18 cellular contexts compared by ENCODE assay signal in the genomic region with DNA sequence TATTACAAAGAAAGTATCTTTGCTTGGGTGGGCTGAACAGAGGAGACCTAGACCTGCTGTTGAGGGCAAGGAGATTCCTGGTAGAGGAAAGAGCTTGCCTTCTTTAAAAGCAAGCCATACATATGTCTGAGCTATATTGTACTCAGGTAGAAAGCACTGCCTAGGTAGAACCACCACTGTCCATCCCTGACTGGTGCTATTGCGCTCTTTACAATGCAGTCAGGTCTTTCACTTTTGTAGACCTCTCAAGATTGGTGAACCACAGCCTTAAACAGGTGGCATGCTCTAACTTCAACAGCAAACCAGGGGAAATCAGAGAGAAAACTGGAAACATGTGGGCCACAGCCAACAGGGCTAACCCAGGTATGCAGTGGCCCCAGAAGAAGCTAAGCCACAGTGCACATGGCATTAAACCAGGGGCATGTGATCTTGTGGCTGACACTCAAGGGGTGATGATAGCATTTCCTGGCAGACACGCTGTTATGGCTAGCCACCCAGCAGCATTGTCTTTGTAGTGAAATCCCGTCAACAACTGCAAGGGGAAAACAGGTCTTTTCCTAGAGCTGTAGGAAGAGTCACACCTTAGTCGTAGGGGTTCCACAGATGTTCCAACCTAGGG.
DNase-seq lines count a peak whose midpoint lies in the region; ATAC-seq and TF ChIP-seq lines count a peak whose summit lies in the region.
"Had no signal": no experiment of that assay in that cellular context is flagged by ENCODE, and none has a peak within 500 bp of the region (broad histone marks: within the 10 kb centered on the region; RNA-seq: fewer than 3 reads in every experiment).

No MANE protein-coding gene starts in this region.

- no peaks in the 10 kb centered on the region for H4K20me1 ChIP-seq in MM.1S (ENCODE audit: insufficient read depth, low read length)

- no peak overlapping the region for H2AFZ ChIP-seq in MM.1S (ENCODE audit: low read length)

- H3K4me1 ChIP-seq in MM.1S (ENCODE audit: low read length) (no peaks in the 10 kb centered on the region), heart right ventricle (peaks cover 0 to 19% (median under 1%) of the 10 kb centered on the region in 9 donors), left lung (no peaks in the 10 kb centered on the region)
- H3K4me1 ChIP-seq: A549, Peyer's patch had no signal

- CTCF ChIA-PET in activated naive CD4-positive, alpha-beta T cell treated with anti-CD3 and anti-CD28 coated beads for 36 hours (lab: Charles Lee), result no interaction called here

- H3K4me2 ChIP-seq in MM.1S (ENCODE audit: low read depth, low read length), result no peak overlapping the region
- H3K4me2 ChIP-seq: A549 had no signal

- WGBS in heart right ventricle, 2 donors, result 45 to 47% methylated on average over 4 of the region's 4 CpGs

- TF ChIP-seq CTCF in MM.1S (IDR thresholded peaks at IDR 0.05; ENCODE audit: low read length) (no peak), heart right ventricle (IDR thresholded peaks at IDR 0.05) (no peak), natural killer cell (IDR thresholded peaks at IDR 0.05) (no peak), left lung (IDR thresholded peaks at IDR 0.05) (no peak)

- H3K36me3 ChIP-seq in MM.1S (replicated peaks; ENCODE audit: insufficient read depth, low read length), result no peaks in the 10 kb centered on the region
- no peaks in the 10 kb centered on the region for H3K36me3 ChIP-seq in heart right ventricle
- no peaks in the 10 kb centered on the region for H3K36me3 ChIP-seq in left lung
- H3K36me3 ChIP-seq: Peyer's patch had no signal

- H3K9me3 Mint-ChIP-seq in activated naive CD4-positive, alpha-beta T cell treated with anti-CD3 and anti-CD28 coated beads for 36 hours, result no peaks in the 10 kb centered on the region
- no peaks in the 10 kb centered on the region for H3K9me3 Mint-ChIP-seq in natural killer cell

- no peaks in the 10 kb centered on the region for H3F3A ChIP-seq in MM.1S (ENCODE audit: insufficient read depth, low read length)

- H3K79me2 ChIP-seq in MM.1S (ENCODE audit: low read length), result no peaks in the 10 kb centered on the region

- no peaks in the 10 kb centered on the region for H3K9me2 ChIP-seq in MM.1S (replicated peaks; ENCODE audit: insufficient read depth, low read length)

- H3K4me1 Mint-ChIP-seq in activated naive CD4-positive, alpha-beta T cell treated with anti-CD3 and anti-CD28 coated beads for 36 hours (ENCODE audit: low read depth), result peaks cover 5% of the 10 kb centered on the region
- peaks cover 6 to 12% of the 10 kb centered on the region in 2 donors for H3K4me1 Mint-ChIP-seq in natural killer cell

- no peak overlapping the region for H3K27ac Mint-ChIP-seq in activated naive CD4-positive, alpha-beta T cell treated with anti-CD3 and anti-CD28 coated beads for 36 hours
- H3K27ac Mint-ChIP-seq in natural killer cell, result peak overlapping the region in 1 of 2 donors; percentile 19

- H3K9ac ChIP-seq in MM.1S (ENCODE audit: low read length), result no peak overlapping the region

- no peaks in the 10 kb centered on the region for H3K27me3 Mint-ChIP-seq in activated naive CD4-positive, alpha-beta T cell treated with anti-CD3 and anti-CD28 coated beads for 36 hours (ENCODE audit: low read depth)
- H3K27me3 Mint-ChIP-seq in natural killer cell (ENCODE audit: low read depth in 2 of 2), result no peaks in the 10 kb centered on the region

- H3K27ac ChIP-seq in MM.1S (ENCODE audit: low read length), result no peak overlapping the region
- peak overlapping the region in 3 of 10 donors; percentile 26 to 43 (median 37) for H3K27ac ChIP-seq in heart right ventricle
- H3K27ac ChIP-seq in left lung, result no peak overlapping the region
- H3K27ac ChIP-seq: A549, Peyer's patch had no signal

- H3K36me3 Mint-ChIP-seq in activated naive CD4-positive, alpha-beta T cell treated with anti-CD3 and anti-CD28 coated beads for 36 hours (ENCODE audit: low read depth), result no peaks in the 10 kb centered on the region
- no peaks in the 10 kb centered on the region for H3K36me3 Mint-ChIP-seq in natural killer cell

- H3K4me3 ChIP-seq in MM.1S (ENCODE audit: low read length) (no peak overlapping the region), heart right ventricle (no peak overlapping the region), left lung (no peak overlapping the region)
- H3K4me3 ChIP-seq: A549, GM12878, Peyer's patch had no signal

- no peak overlapping the region for H3K4me3 Mint-ChIP-seq in activated naive CD4-positive, alpha-beta T cell treated with anti-CD3 and anti-CD28 coated beads for 36 hours
- H3K4me3 Mint-ChIP-seq in natural killer cell, result no peak overlapping the region

- peak; percentile 83 to 97 (median 92) for ATAC-seq in heart right ventricle
- ATAC-seq in natural killer cell, result peak; percentile 43 to 81 (median 72)
- no peak for ATAC-seq in left lung
- ATAC-seq in GM18870 (IDR thresholded peaks at IDR 0.05; ENCODE audit: unreplicated experiment), result no peak
- ATAC-seq: A549, GM12878 had no signal

- no peaks in the 10 kb centered on the region for H3K9me3 ChIP-seq in MM.1S (replicated peaks; ENCODE audit: insufficient read depth, low read length)
- H3K9me3 ChIP-seq in heart right ventricle, result no peaks in the 10 kb centered on the region
- H3K9me3 ChIP-seq in left lung, result no peaks in the 10 kb centered on the region
- H3K9me3 ChIP-seq: A549, Peyer's patch had no signal

- intact Hi-C loops in activated naive CD4-positive, alpha-beta T cell treated with anti-CD3 and anti-CD28 coated beads for 36 hours (cut with micrococcal nuclease), result no loop called here
- intact Hi-C loops in heart right ventricle (cut with DNase I), result no loop called here
- intact Hi-C loops in natural killer cell (cut with micrococcal nuclease), result no loop called here
- intact Hi-C loops in left lung (cut with DNase I), result no loop called here

- DNase-seq in activated naive CD4-positive, alpha-beta T cell treated with anti-CD3 and anti-CD28 coated beads for 36 hours, result peak; percentile 37
- DNase-seq in activated naive CD4-positive, alpha-beta T cell (lab: John Stamatoyannopoulos, UW), result no peak
- DNase-seq in MM.1S (peak; percentile 12), heart right ventricle (peak in 1 of 2 donors; percentile 48), natural killer cell (no peak), left lung (no peak)
- DNase-seq: C1 segment of cervical spinal cord, GDM1, KBM-7, NCI-H1436, NCI-H2081, NCI-H510A, NCI-H774, Peyer's patch, SHP77 had no signal

- no peaks in the 10 kb centered on the region for H3K27me3 ChIP-seq in MM.1S (replicated peaks; ENCODE audit: insufficient read depth, low read length)
- H3K27me3 ChIP-seq in heart right ventricle, result no peaks in the 10 kb centered on the region
- no peaks in the 10 kb centered on the region for H3K27me3 ChIP-seq in left lung
- H3K27me3 ChIP-seq: Peyer's patch had no signal

Comparison
In these comparisons a context has a peak if more than half of its experiments do, and no peak if none do; other contexts are left out.
1. DNase-seq: peak in activated naive CD4-positive, alpha-beta T cell treated with anti-CD3 and anti-CD28 coated beads for 36 hours (single experiment) and MM.1S (single experiment); none in activated naive CD4-positive, alpha-beta T cell (0 of 4), natural killer cell (single experiment) and left lung (0 of 2).
2. ATAC-seq: peak in heart right ventricle (8 of 8) and natural killer cell (3 of 3); none in left lung (single experiment) and GM18870 (single experiment).